1 cellular context compared by ENCODE assay signal in genomic region chr6:136696783-136697364, GRCh38.
A peak's percentile ranks its signal among the peaks of the same experiment; 100 is the strongest.
TF ChIP-seq lines count a peak whose summit lies in the region.

No MANE protein-coding gene starts in this region.

TF ChIP-seq in K562, 482 proteins besides CTCF, POLR2A, EP300 and RAD21 (continued from another document):
- TF ChIP-seq CHD7 (IDR thresholded peaks at IDR 0.05; ENCODE audit: low read depth, low read length) (no peak), CEBPB (tag; IDR thresholded peaks at IDR 0.05) (peak; percentile 39; the same call in 1 of the 2 replicates), ZKSCAN1 (IDR thresholded peaks at IDR 0.05; ENCODE audit: low read depth, low read length) (no peak), SLC30A9 (CRISPR knock-in tag; IDR thresholded peaks at IDR 0.05) (no peak), SMARCC2 (IDR thresholded peaks at IDR 0.05; ENCODE audit: low read depth) (no peak), POLR2B (IDR thresholded peaks at IDR 0.05; ENCODE audit: low read depth, partially characterized antibody) (no peak)
- TF ChIP-seq, protein P1, sequence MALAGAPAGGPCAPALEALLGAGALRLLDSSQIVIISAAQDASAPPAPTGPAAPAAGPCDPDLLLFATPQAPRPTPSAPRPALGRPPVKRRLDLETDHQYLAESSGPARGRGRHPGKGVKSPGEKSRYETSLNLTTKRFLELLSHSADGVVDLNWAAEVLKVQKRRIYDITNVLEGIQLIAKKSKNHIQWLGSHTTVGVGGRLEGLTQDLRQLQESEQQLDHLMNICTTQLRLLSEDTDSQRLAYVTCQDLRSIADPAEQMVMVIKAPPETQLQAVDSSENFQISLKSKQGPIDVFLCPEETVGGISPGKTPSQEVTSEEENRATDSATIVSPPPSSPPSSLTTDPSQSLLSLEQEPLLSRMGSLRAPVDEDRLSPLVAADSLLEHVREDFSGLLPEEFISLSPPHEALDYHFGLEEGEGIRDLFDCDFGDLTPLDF (CRISPR knock-in tag; IDR thresholded peaks at IDR 0.05) = no peak
